Comparison of ENCODE assay signal across 1 cellular context in genomic region chr10:110957603-110958002, GRCh38.
TF ChIP-seq lines count a peak whose summit lies in the region.

No MANE protein-coding gene starts in this region.

TF ChIP-seq in K562, 482 proteins besides CTCF, POLR2A, EP300 and RAD21 (continued from another document):
- TF ChIP-seq MAFF (IDR thresholded peaks at IDR 0.05; ENCODE audit: low read length) (peak; percentile 54; the same call in 1 of the 2 replicates), ZZZ3 (IDR thresholded peaks at IDR 0.05) (no peak), CBFA2T2 (conservative IDR thresholded peaks at IDR 0.05) (no peak), C11orf30 (IDR thresholded peaks at IDR 0.05; ENCODE audit: low read depth) (peak; percentile 68), ZNF76 (CRISPR knock-in tag; IDR thresholded peaks at IDR 0.05; ENCODE audit: borderline replicate concordance) (no peak), MAFK (IDR thresholded peaks at IDR 0.05; ENCODE audit: low read length) (peak; percentile 34; the same call in 1 of the 2 replicates), CBX8 (IDR thresholded peaks at IDR 0.05; ENCODE audit: borderline replicate concordance, extremely low read depth, low read depth, low read length, poor library complexity, severe bottlenecking) (no peak), HEY1 (CRISPR knock-in tag; IDR thresholded peaks at IDR 0.05; ENCODE audit: borderline replicate concordance) (no peak), ZNF316 (IDR thresholded peaks at IDR 0.05) (peak; percentile 84), MTA3 (IDR thresholded peaks at IDR 0.05; ENCODE audit: borderline replicate concordance) (no peak)
- TF ChIP-seq, protein P1, sequence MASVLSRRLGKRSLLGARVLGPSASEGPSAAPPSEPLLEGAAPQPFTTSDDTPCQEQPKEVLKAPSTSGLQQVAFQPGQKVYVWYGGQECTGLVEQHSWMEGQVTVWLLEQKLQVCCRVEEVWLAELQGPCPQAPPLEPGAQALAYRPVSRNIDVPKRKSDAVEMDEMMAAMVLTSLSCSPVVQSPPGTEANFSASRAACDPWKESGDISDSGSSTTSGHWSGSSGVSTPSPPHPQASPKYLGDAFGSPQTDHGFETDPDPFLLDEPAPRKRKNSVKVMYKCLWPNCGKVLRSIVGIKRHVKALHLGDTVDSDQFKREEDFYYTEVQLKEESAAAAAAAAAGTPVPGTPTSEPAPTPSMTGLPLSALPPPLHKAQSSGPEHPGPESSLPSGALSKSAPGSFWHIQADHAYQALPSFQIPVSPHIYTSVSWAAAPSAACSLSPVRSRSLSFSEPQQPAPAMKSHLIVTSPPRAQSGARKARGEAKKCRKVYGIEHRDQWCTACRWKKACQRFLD (CRISPR knock-in tag; IDR thresholded peaks at IDR 0.05), result no peak
